Comparison of ENCODE assay signal across 9 cellular contexts in the genomic region with DNA sequence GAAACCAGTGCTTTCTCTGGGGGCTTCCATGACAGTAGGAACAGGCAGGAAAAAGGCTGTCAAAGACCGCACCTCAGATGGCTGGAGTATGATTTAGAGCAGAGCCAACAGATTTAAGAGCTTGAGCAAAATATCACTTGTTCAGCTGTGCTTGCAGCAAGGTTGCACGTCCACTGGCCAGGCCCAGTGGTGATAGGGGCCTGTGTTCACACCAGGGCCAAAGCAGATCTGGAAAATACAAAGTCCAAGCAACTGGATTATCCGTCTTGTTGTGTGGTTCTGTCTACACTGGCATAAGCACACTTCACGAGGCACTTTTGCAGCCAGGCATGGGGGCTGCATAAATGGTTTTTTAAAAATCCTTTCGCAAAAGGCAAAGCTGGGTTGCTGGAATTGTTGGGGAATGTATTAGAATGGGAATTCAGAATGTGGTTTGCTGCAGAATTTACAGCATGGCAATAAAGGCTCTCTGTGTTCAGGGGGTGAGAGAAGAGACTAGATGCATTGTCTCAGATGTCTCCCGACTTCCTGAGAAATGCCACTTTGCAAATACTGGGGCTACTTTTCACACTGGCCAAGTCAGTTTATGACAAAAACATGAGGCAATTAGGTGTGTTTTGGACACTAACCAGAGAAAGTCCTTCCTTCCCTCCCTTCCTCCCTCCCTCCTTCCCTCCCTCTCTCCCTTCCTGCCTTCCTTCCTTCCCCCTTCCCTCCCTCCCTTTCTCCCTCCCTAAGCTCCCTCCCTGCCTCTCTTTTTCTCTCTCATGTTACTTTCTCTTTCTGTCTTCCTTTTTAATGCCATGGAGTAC. TPM values are rescaled to one million over a fixed set of nuclear protein-coding genes. Genes with fewer than 3 reads are reported as not detected.
DNase-seq lines count a peak whose midpoint lies in the region; ATAC-seq and TF ChIP-seq lines count a peak whose summit lies in the region.
"Not testable (repeated sequence)": the region's sequence is repeated elsewhere in the genome, so short reads cannot be mapped to it uniquely, and the experiment has no call there.
"Had no signal": no experiment of that assay in that cellular context is flagged by ENCODE, and none has a peak within 500 bp of the region (broad histone marks: within the 10 kb centered on the region; RNA-seq: fewer than 3 reads in every experiment).

No MANE protein-coding gene starts in this region.

- H3K14ac ChIP-seq in IMR-90 (replicated peaks; ENCODE audit: low read depth, low read length): not testable (repeated sequence)

- H3K27ac Mint-ChIP-seq in activated B cell treated with CpG ODN at 0.5 μM for 24 hours (peak overlapping the region; percentile 30), MCF 10A (ENCODE audit: low read depth, unreplicated experiment) (peak overlapping the region; percentile 46)

- H4K8ac ChIP-seq in IMR-90 (ENCODE audit: low read depth in 2 of 2, low read length in 2 of 2): peak overlapping the region in 1 of 2 experiments; percentile 12; a peak in 2 of 4 replicates

- not testable (repeated sequence) for H3K36me3 ChIP-seq in IMR-90 (ENCODE audit: control insufficient read depth, insufficient read depth, low read length); hepatocyte (replicated peaks; ENCODE audit: insufficient read depth, low read depth); mesodermal cell (ENCODE audit: control insufficient read depth, insufficient read depth, low read length)

- not testable (repeated sequence) for H3K9me3 Mint-ChIP-seq in activated B cell treated with CpG ODN at 0.5 μM for 24 hours; MCF 10A (ENCODE audit: unreplicated experiment)

- ATAC-seq in IMR-90 (ENCODE audit: low read depth) (peak; percentile 18), sciatic nerve (peak; percentile 50)
- ATAC-seq in activated B cell treated with CpG ODN at 0.5 μM for 24 hours (ENCODE audit: low read depth): not testable (repeated sequence)

- TF ChIP-seq RAD21 in IMR-90 (IDR thresholded peaks at IDR 0.05; ENCODE audit: low read length): not testable (repeated sequence)

- H2AK9ac ChIP-seq in IMR-90 (replicated peaks; ENCODE audit: low read depth, low read length, poor library complexity): not testable (repeated sequence)

- H3K27ac ChIP-seq in IMR-90 (ENCODE audit: insufficient read depth, low read length): not testable (repeated sequence)
- H3K27ac ChIP-seq in hepatocyte (peak overlapping the region; percentile 56), mesodermal cell (ENCODE audit: low read depth, low read length, severe bottlenecking) (peak overlapping the region; percentile 49)

- H2AK5ac ChIP-seq in IMR-90 (ENCODE audit: low read depth, low read length): not testable (repeated sequence)

- peak overlapping the region; percentile 16; the same call in 1 of the 2 replicates for H2BK120ac ChIP-seq in IMR-90 (ENCODE audit: low read depth, low read length)

- BruUV-seq in IMR-90 (replicated peaks; lab: Mats Ljungman, UMichigan); MCF 10A (replicated peaks; lab: Mats Ljungman, UMichigan): not testable (repeated sequence)

- not testable (repeated sequence) for H2BK5ac ChIP-seq in IMR-90 (ENCODE audit: low read depth, low read length, poor library complexity, severe bottlenecking)

- not testable (repeated sequence) for H3K9me2 ChIP-seq in hepatocyte (replicated peaks; ENCODE audit: insufficient read depth)

- not testable (repeated sequence) for H2AFZ ChIP-seq in IMR-90 (replicated peaks; ENCODE audit: low read length, poor library complexity); hepatocyte

- not testable (repeated sequence) for H3K79me2 ChIP-seq in hepatocyte

- not testable (repeated sequence) for DNase-seq in IMR-90; activated B cell treated with CpG ODN at 0.5 μM for 24 hours; MCF 10A (ENCODE audit: unreplicated experiment); hepatocyte (ENCODE audit: low spot score); sciatic nerve (ENCODE audit: low spot score)
- peak; percentile 75 for DNase-seq in foreskin melanocyte

- H3K27me3 ChIP-seq in IMR-90 (ENCODE audit: control insufficient read depth, insufficient read depth, low read length); hepatocyte: not testable (repeated sequence)

- POLR2A ChIA-PET in IMR-90 (lab: Charles Lee; ENCODE audit: unreplicated experiment); activated B cell treated with CpG ODN at 0.5 μM for 24 hours (lab: Charles Lee); MCF 10A (lab: Yijun Ruan, JAX): not testable (repeated sequence)

- 0 out of 2 replicates have a peak overlapping the region, but pooled peaks have one; percentile 0 for H3K4ac ChIP-seq in IMR-90 (ENCODE audit: low read depth, low read length)

- H4K20me1 ChIP-seq in IMR-90 (ENCODE audit: insufficient read depth, low read length); hepatocyte (ENCODE audit: insufficient read depth, poor library complexity, severe bottlenecking): not testable (repeated sequence)

- not testable (repeated sequence) for H3K4me3 Mint-ChIP-seq in activated B cell treated with CpG ODN at 0.5 μM for 24 hours; MCF 10A (ENCODE audit: unreplicated experiment)

- not testable (repeated sequence) for H3K4me1 Mint-ChIP-seq in activated B cell treated with CpG ODN at 0.5 μM for 24 hours
- H3K4me1 Mint-ChIP-seq in MCF 10A (ENCODE audit: insufficient read depth, unreplicated experiment): peaks cover 10% of the 10 kb centered on the region

- in situ Hi-C loops in IMR-90 (cut with MboI; ENCODE audit: low sequenced_read_pairs): not testable (repeated sequence)

- not testable (repeated sequence) for H2BK15ac ChIP-seq in IMR-90 (ENCODE audit: low read depth, low read length)

- H3K36me3 Mint-ChIP-seq in activated B cell treated with CpG ODN at 0.5 μM for 24 hours (ENCODE audit: low read depth); MCF 10A (ENCODE audit: insufficient read depth, unreplicated experiment): not testable (repeated sequence)

- H3K56ac ChIP-seq in IMR-90 (ENCODE audit: extremely low read depth, insufficient read depth, low read length): not testable (repeated sequence)

- not testable (repeated sequence) for H2BK20ac ChIP-seq in IMR-90 (ENCODE audit: low read depth, low read length)

- H3K4me1 ChIP-seq in IMR-90 (ENCODE audit: control insufficient read depth, insufficient read depth, low read length) (peaks cover 10% of the 10 kb centered on the region), hepatocyte (ENCODE audit: insufficient read depth) (peaks cover 12% of the 10 kb centered on the region)
- not testable (repeated sequence) for H3K4me1 ChIP-seq in mesodermal cell (ENCODE audit: control insufficient read depth, insufficient read depth, low read length, poor library complexity, severe bottlenecking)

- peak overlapping the region; percentile 9; the same call in 1 of the 2 replicates for H4K5ac ChIP-seq in IMR-90 (ENCODE audit: low read depth, low read length)

- not testable (repeated sequence) for H3K4me3 ChIP-seq in IMR-90 (ENCODE audit: insufficient read depth, low read depth, low read length); hepatocyte; mesodermal cell (ENCODE audit: extremely low read depth, insufficient read depth, low read length, poor library complexity, severe bottlenecking)

- not testable (repeated sequence) for H3K9ac ChIP-seq in IMR-90 (ENCODE audit: low read depth, low read length)

- H3K9me3 ChIP-seq in IMR-90 (ENCODE audit: control insufficient read depth, insufficient read depth, low read length); hepatocyte (ENCODE audit: low read depth); mesodermal cell (ENCODE audit: control insufficient read depth, low read length): not testable (repeated sequence)

- H3K18ac ChIP-seq in IMR-90 (ENCODE audit: low read depth, low read length): not testable (repeated sequence)

- CTCF ChIA-PET in IMR-90 (lab: Yijun Ruan, JAX); activated B cell treated with CpG ODN at 0.5 μM for 24 hours (lab: Charles Lee); MCF 10A (lab: Yijun Ruan, JAX): not testable (repeated sequence)

- TF ChIP-seq POLR2A in IMR-90 (IDR thresholded peaks at IDR 0.05; ENCODE audit: low read depth, low read length): not testable (repeated sequence)

- not testable (repeated sequence) for H3K23ac ChIP-seq in IMR-90 (ENCODE audit: low read depth, low read length)

- dilution Hi-C loops in IMR-90 (cut with HindIII; ENCODE audit: low sequenced_read_pairs, unreplicated experiment): not testable (repeated sequence)

- H3K27me3 Mint-ChIP-seq in activated B cell treated with CpG ODN at 0.5 μM for 24 hours; MCF 10A (ENCODE audit: insufficient read depth, unreplicated experiment): not testable (repeated sequence)

- not testable (repeated sequence) for TF ChIP-seq CTCF in IMR-90 (conservative IDR thresholded peaks at IDR 0.05; ENCODE audit: low read depth, low read length); activated B cell treated with CpG ODN at 0.5 μM for 24 hours (IDR thresholded peaks at IDR 0.05); MCF 10A (IDR thresholded peaks at IDR 0.05; ENCODE audit: unreplicated experiment); hepatocyte (IDR thresholded peaks at IDR 0.05; ENCODE audit: poor library complexity)

- not testable (repeated sequence) for H3K9me1 ChIP-seq in IMR-90 (ENCODE audit: insufficient read depth, low read length)

- intact Hi-C loops in IMR-90 (cut with micrococcal nuclease); activated B cell treated with CpG ODN at 0.5 μM for 24 hours (cut with micrococcal nuclease); MCF 10A (cut with micrococcal nuclease); sciatic nerve (cut with DNase I): not testable (repeated sequence)

- WGBS in IMR-90 (ENCODE audit: extremely low coverage in 2 of 2, insufficient read length in 1 of 2), 2 experiments: 83% methylated on average over 3 of the region's 6 CpGs; no CpG with 5 or more reads in 1 of the 2 experiments
- 78% methylated on average over 4 of the region's 6 CpGs for whole genome bisulfite sequencing in hepatocyte (ENCODE audit: low lambda C conversion rate, missing lambda C conversion rate)
- 92 to 96% methylated on average over 5 of the region's 6 CpGs for WGBS in mesodermal cell (ENCODE audit: insufficient coverage in 2 of 2), 2 experiments

- H4K91ac ChIP-seq in IMR-90 (ENCODE audit: insufficient read depth, low read depth, low read length): peak overlapping the region; percentile 32; the same call in 1 of the 2 replicates

- H3K79me1 ChIP-seq in IMR-90 (ENCODE audit: low read depth in 1 of 2, low read length in 2 of 2): not testable (repeated sequence)

- not testable (repeated sequence) for H3K4me2 ChIP-seq in IMR-90 (ENCODE audit: low read depth, low read length); hepatocyte

RNA-seq across cellular contexts. Expression of a gene that starts 7.6 kb away (rescaled TPM):
- total RNA-seq in IMR-90 (2012; rRNA removed) (0.18 and 0.28 TPM in 2 replicates), activated B cell treated with CpG ODN at 0.5 μM for 24 hours (6.2 and 8.6 TPM in 2 replicates), MCF 10A (2022) (not detected in 2 replicates), hepatocyte (3.6 TPM in 2 replicates), sciatic nerve (100 TPM)
- polyA plus RNA-seq in IMR-90 (2012; rRNA removed) (0.56 and 0.94 TPM in 2 replicates), hepatocyte (0.64 and 1.0 TPM in 2 replicates)
- 0.21 and 0.48 TPM in 2 replicates for polyA plus RNA-seq in IMR-90 (2012; cell fraction: cytosol; rRNA removed)
- 0.03 and 0.57 TPM in 2 replicates for polyA plus RNA-seq in IMR-90 (2012; cell fraction: nucleus; rRNA removed; ENCODE audit: low replicate concordance)
- 1.7 TPM for polyA plus RNA-seq in mesodermal cell (2013, experiment 1 of 2)
- 1.9 TPM for polyA plus RNA-seq in mesodermal cell (2013, experiment 2 of 2)
- total RNA-seq: Caco-2 had no signal
- polyA plus RNA-seq: CD4-positive, alpha-beta memory T cell had no signal

RNA-seq across cellular contexts. Expression of a gene that starts 11.5 kb away (rescaled TPM):
- total RNA-seq in IMR-90 (2012; rRNA removed): 0.54 and 0.56 TPM in 2 replicates
- polyA plus RNA-seq in IMR-90 (2012; rRNA removed): 0.50 and 0.67 TPM in 2 replicates
- polyA plus RNA-seq in IMR-90 (2012; cell fraction: cytosol; rRNA removed): 0.25 and 0.44 TPM in 2 replicates
- 0.22 and 0.36 TPM in 2 replicates for polyA plus RNA-seq in IMR-90 (2012; cell fraction: nucleus; rRNA removed; ENCODE audit: low replicate concordance)
- total RNA-seq in activated B cell treated with CpG ODN at 0.5 μM for 24 hours: 4.0 and 4.5 TPM in 2 replicates
- 0.28 and 0.52 TPM in 2 replicates for total RNA-seq in MCF 10A (2022)
- total RNA-seq in hepatocyte: 0.50 and 1.1 TPM in 2 replicates
- 0.41 and 13.2 TPM in 2 replicates for polyA plus RNA-seq in hepatocyte
- 0.18 TPM for polyA plus RNA-seq in mesodermal cell (2013, experiment 1 of 2)
- 0.15 TPM for polyA plus RNA-seq in mesodermal cell (2013, experiment 2 of 2)
- 13.4 TPM for total RNA-seq in sciatic nerve

RNA-seq across cellular contexts. Expression of a gene that starts 36.8 kb away (rescaled TPM):
- not detected in 2 replicates for total RNA-seq in IMR-90 (2012; rRNA removed)
- not detected in 2 replicates for polyA plus RNA-seq in IMR-90 (2012; rRNA removed)
- polyA plus RNA-seq in IMR-90 (2012; cell fraction: cytosol; rRNA removed): not detected in 2 replicates
- polyA plus RNA-seq in IMR-90 (2012; cell fraction: nucleus; rRNA removed; ENCODE audit: low replicate concordance): not detected in 2 replicates
- 0.24 and 0.47 TPM in 2 replicates for total RNA-seq in activated B cell treated with CpG ODN at 0.5 μM for 24 hours
- total RNA-seq in MCF 10A (2022): not detected in 2 replicates
- 0.17 and 2.2 TPM in 2 replicates for total RNA-seq in hepatocyte
- 0.31 and 0.80 TPM in 2 replicates for polyA plus RNA-seq in hepatocyte
- polyA plus RNA-seq in mesodermal cell (2013, experiment 1 of 2): not detected
- polyA plus RNA-seq in mesodermal cell (2013, experiment 2 of 2): 0.25 TPM
- 48.8 TPM for total RNA-seq in sciatic nerve
- total RNA-seq: Caco-2 had no signal

Comparison
In these comparisons a context has a peak if more than half of its experiments do, and no peak if none do; other contexts are left out.
1. RNA of a gene that starts 7.6 kb away (total RNA-seq): 100 TPM in sciatic nerve (single experiment); 6.2 to 8.6 TPM in activated B cell treated with CpG ODN at 0.5 μM for 24 hours, 3.6 TPM in hepatocyte, not detected in MCF 10A and 0.18 to 0.28 TPM in IMR-90; every median in the first group is over 10 times any median in the second.
2. RNA of a gene that starts 36.8 kb away (total RNA-seq): 48.8 TPM in sciatic nerve (single experiment); 0.24 to 0.47 TPM in activated B cell treated with CpG ODN at 0.5 μM for 24 hours, 0.17 to 2.2 TPM in hepatocyte, not detected in IMR-90 and not detected in MCF 10A; every median in the first group is over 10 times any median in the second.